In genomic region chr3:185507883-185508282, GRCh38 we compare ENCODE assay signal across 28 cellular contexts. TPM values are rescaled to one million over a fixed set of nuclear protein-coding genes. Genes with fewer than 3 reads are reported as not detected.
"Had no signal": no experiment of that assay in that cellular context is flagged by ENCODE, and none has a peak within 500 bp of the region (broad histone marks: within the 10 kb centered on the region; RNA-seq: fewer than 3 reads in every experiment).

No MANE protein-coding gene starts in this region.

- H3K4me1 Mint-ChIP-seq: immature natural killer cell; naive thymus-derived CD8-positive, alpha-beta T cell; stimulated activated effector memory CD8-positive, alpha-beta T cell treated with anti-CD3 and anti-CD28 coated beads, Interleukin-12 subunit alpha, Interleukin-12 subunit beta, amount 100 ng/mL, for 72 hours had no signal

- H3K4me1 ChIP-seq: colonic mucosa, foreskin keratinocyte, lower lobe of right lung, prostate gland, thyroid gland, vagina had no signal

- ATAC-seq: foreskin keratinocyte; left colon; lower lobe of right lung; naive thymus-derived CD8-positive, alpha-beta T cell; stimulated activated effector memory CD8-positive, alpha-beta T cell treated with anti-CD3 and anti-CD28 coated beads, Interleukin-12 subunit alpha, Interleukin-12 subunit beta, amount 100 ng/mL, for 72 hours had no signal

- H3K27ac Mint-ChIP-seq: dendritic cell treated with granulocyte-macrophage colony-stimulating factor and Interleukin-4, amounts not matched to agents 40 ng/mL and 50 ng/mL, for 4 days; immature natural killer cell; stimulated activated effector memory CD8-positive, alpha-beta T cell treated with anti-CD3 and anti-CD28 coated beads, Interleukin-12 subunit alpha, Interleukin-12 subunit beta, amount 100 ng/mL, for 72 hours had no signal

- H3K9me3 Mint-ChIP-seq: dendritic cell treated with granulocyte-macrophage colony-stimulating factor and Interleukin-4, amounts not matched to agents 40 ng/mL and 50 ng/mL, for 4 days; immature natural killer cell; naive thymus-derived CD8-positive, alpha-beta T cell; stimulated activated effector memory CD8-positive, alpha-beta T cell treated with anti-CD3 and anti-CD28 coated beads, Interleukin-12 subunit alpha, Interleukin-12 subunit beta, amount 100 ng/mL, for 72 hours had no signal

- H3K4me3 ChIP-seq: colonic mucosa, esophagus muscularis mucosa, lower lobe of right lung, prostate gland, right atrium auricular region, sigmoid colon, stomach, thyroid gland, vagina had no signal

- H3K27me3 ChIP-seq: colonic mucosa, right atrium auricular region, sigmoid colon, thyroid gland, vagina had no signal

- H3K4me3 Mint-ChIP-seq: dendritic cell treated with granulocyte-macrophage colony-stimulating factor and Interleukin-4, amounts not matched to agents 40 ng/mL and 50 ng/mL, for 4 days; immature natural killer cell; naive thymus-derived CD8-positive, alpha-beta T cell; stimulated activated effector memory CD8-positive, alpha-beta T cell treated with anti-CD3 and anti-CD28 coated beads, Interleukin-12 subunit alpha, Interleukin-12 subunit beta, amount 100 ng/mL, for 72 hours had no signal

- H3K9me3 ChIP-seq: colonic mucosa, esophagus muscularis mucosa, lower lobe of right lung, prostate gland, right atrium auricular region, sigmoid colon, stomach, thyroid gland, vagina had no signal

- H3K36me3 Mint-ChIP-seq: immature natural killer cell; naive thymus-derived CD8-positive, alpha-beta T cell; stimulated activated effector memory CD8-positive, alpha-beta T cell treated with anti-CD3 and anti-CD28 coated beads, Interleukin-12 subunit alpha, Interleukin-12 subunit beta, amount 100 ng/mL, for 72 hours had no signal

- H3K27ac ChIP-seq: colonic mucosa, esophagus muscularis mucosa, foreskin keratinocyte, lower lobe of right lung, prostate gland, right atrium auricular region, sigmoid colon, stomach, thyroid gland, vagina had no signal

- DNase-seq: colonic mucosa; effector CD8-positive, alpha-beta T cell; foreskin keratinocyte; glutamatergic neuron; immature natural killer cell; islet precursor cell; kidney glomerular epithelial cell; left colon; lower lobe of right lung; naive thymus-derived CD8-positive, alpha-beta T cell; sigmoid colon; stimulated activated CD4-positive, alpha-beta T cell treated with anti-CD3 and anti-CD28 coated beads, Interleukin-2, amount 100 ng/mL, for 24 hours; stimulated activated CD4-positive, alpha-beta T cell treated with anti-CD3 and anti-CD28 coated beads, Interleukin-4, amount 100 ng/mL, for 24 hours; stimulated activated naive CD4-positive, alpha-beta T cell treated with Interleukin-2 at 50 U/mL for 16 hours; stomach; thyroid gland; trophoblast cell had no signal

- H3K36me3 ChIP-seq: colonic mucosa, esophagus muscularis mucosa, prostate gland, right atrium auricular region, sigmoid colon, thyroid gland, vagina had no signal

RNA-seq across cellular contexts. Expression of gene LIPH, which starts 44.5 kb away (rescaled TPM):
- total RNA-seq: endothelial cell of umbilical vein; fibroblast of lung; myocyte; naive thymus-derived CD8-positive, alpha-beta T cell; osteocyte; temporal lobe had no signal
- polyA plus RNA-seq: endothelial cell of umbilical vein; foreskin keratinocyte; naive thymus-derived CD8-positive, alpha-beta T cell had no signal
